ENCODE assay signal across 8 cellular contexts in genomic region chr16:22191966-22192260, GRCh38. TPM values are rescaled to one million over a fixed set of nuclear protein-coding genes. Genes with fewer than 3 reads are reported as not detected.
A peak's percentile ranks its signal among the peaks of the same experiment; 100 is the strongest.
DNase-seq lines count a peak whose midpoint lies in the region; ATAC-seq and TF ChIP-seq lines count a peak whose summit lies in the region.

No MANE protein-coding gene starts in this region.

- peak overlapping the region; percentile 98 to 100 (median 100) for H3K27ac Mint-ChIP-seq in naive thymus-derived CD4-positive, alpha-beta T cell

- no peak for ATAC-seq in naive thymus-derived CD4-positive, alpha-beta T cell
- ATAC-seq in aorta (ENCODE audit: low FRiP score), result no peak
- no peak for ATAC-seq in HG02884 (IDR thresholded peaks at IDR 0.05; ENCODE audit: unreplicated experiment)
- ATAC-seq in HG03342 (IDR thresholded peaks at IDR 0.05; ENCODE audit: unreplicated experiment), result no peak

- DNase-seq in NCI-H1417 (lab: John Stamatoyannopoulos, UW), result peak in 2 of 3 experiments; percentile 30 to 67
- DNase-seq in NCI-H1417 treated with DMSO at 0.1 percent for 48 hours (lab: John Stamatoyannopoulos, UW), result no peak
- peak in 3 of 5 donors; percentile 30 to 54 (median 36) for DNase-seq in T-helper 1 cell
- DNase-seq in choroid plexus epithelial cell (ENCODE audit: low read depth), result peak; percentile 46
- peak in 5 of 9 donors; percentile 50 to 63 (median 55) for DNase-seq in naive thymus-derived CD4-positive, alpha-beta T cell
- no peak for DNase-seq in aorta

- 12% methylated on average over 3 of the region's 3 CpGs for WGBS in aorta, 2 donors

- intact Hi-C loops in naive thymus-derived CD4-positive, alpha-beta T cell (cut with micrococcal nuclease), result loop anchor here (1.0 to 5.0 kb wide), 7 partner anchors 15 to 1365 kb away; partner anchors contain the start of genes CDR2 (in 2 of the 2), EARS2 (in 1 of the 2), EEF2K (in 1 of the 2) and UBFD1 (in 1 of the 2)
- intact Hi-C loops in aorta (cut with DNase I), result loop anchor here in 1 of 2 donors (5.0 kb wide), 1 partner anchor 495 kb away; no protein-coding TSS in a partner anchor

- H3K36me3 ChIP-seq in naive thymus-derived CD4-positive, alpha-beta T cell (ENCODE audit: control insufficient read depth in 2 of 3, insufficient read depth in 3 of 3, low read length in 3 of 3), result no peaks in the 10 kb centered on the region
- H3K36me3 ChIP-seq in aorta (ENCODE audit: control insufficient read depth in 1 of 2, insufficient read depth in 2 of 2, low read length in 1 of 2), result no peaks in the 10 kb centered on the region

- POLR2A ChIA-PET in naive thymus-derived CD4-positive, alpha-beta T cell (lab: Charles Lee), result interaction anchor here (0.8 to 9.0 kb wide), 12 partner anchors 14 to 547 kb away, joined by 3 to 167 read pairs (median 5); partner anchors contain the start of genes EEF2K, POLR3E and UQCRC2

- H3K27ac ChIP-seq in naive thymus-derived CD4-positive, alpha-beta T cell (ENCODE audit: low read depth, low read length), result peak overlapping the region; percentile 99
- H3K27ac ChIP-seq in aorta (ENCODE audit: low read depth in 1 of 2, low read length in 2 of 2), result peak overlapping the region; percentile 64 to 93

- peaks cover 0 to 10% (median 4%) of the 10 kb centered on the region in 5 donors for H3K36me3 Mint-ChIP-seq in naive thymus-derived CD4-positive, alpha-beta T cell

- peaks cover 44 to 82% (median 68%) of the 10 kb centered on the region in 7 donors for H3K4me1 Mint-ChIP-seq in naive thymus-derived CD4-positive, alpha-beta T cell

- peaks cover 47 to 59% of the 10 kb centered on the region in 2 donors for H3K4me1 ChIP-seq in naive thymus-derived CD4-positive, alpha-beta T cell (ENCODE audit: control insufficient read depth in 2 of 2, insufficient read depth in 2 of 2, low read length in 2 of 2)
- no peaks in the 10 kb centered on the region for H3K4me1 ChIP-seq in aorta (ENCODE audit: control insufficient read depth in 1 of 2, insufficient read depth in 2 of 2, low read length in 2 of 2)

- no peak for TF ChIP-seq CTCF in choroid plexus epithelial cell (conservative IDR thresholded peaks at IDR 0.05; ENCODE audit: low read depth, low read length)

- H3K9me3 ChIP-seq in naive thymus-derived CD4-positive, alpha-beta T cell (ENCODE audit: control insufficient read depth in 2 of 3, low read length in 3 of 3), result no peaks in the 10 kb centered on the region
- H3K9me3 ChIP-seq in aorta (ENCODE audit: control insufficient read depth, low read length), result no peaks in the 10 kb centered on the region

- peak overlapping the region; percentile 78 to 99 (median 96) for H3K4me3 Mint-ChIP-seq in naive thymus-derived CD4-positive, alpha-beta T cell

- no peaks in the 10 kb centered on the region for H3K27me3 ChIP-seq in naive thymus-derived CD4-positive, alpha-beta T cell (ENCODE audit: control insufficient read depth in 2 of 2, insufficient read depth in 2 of 2, low read length in 2 of 2)
- H3K27me3 ChIP-seq in aorta (ENCODE audit: control insufficient read depth in 1 of 2, insufficient read depth in 2 of 2, low read length in 1 of 2), result no peaks in the 10 kb centered on the region

- CTCF ChIA-PET in naive thymus-derived CD4-positive, alpha-beta T cell (lab: Charles Lee), result interaction anchor here (1.9 to 2.8 kb wide), 2 partner anchors 106 to 109 kb away, joined by 6 to 21 read pairs; partner anchors contain the start of gene POLR3E

- peak overlapping the region; percentile 69 for H3K4me3 ChIP-seq in choroid plexus epithelial cell (ENCODE audit: low read depth, low read length)
- peak overlapping the region; percentile 92 for H3K4me3 ChIP-seq in naive thymus-derived CD4-positive, alpha-beta T cell (ENCODE audit: low read length)
- peak overlapping the region in 1 of 2 donors; percentile 12 for H3K4me3 ChIP-seq in aorta (ENCODE audit: low read length in 2 of 2)

- peaks cover 0 to 12% (median 7%) of the 10 kb centered on the region in 11 donors for H3K9me3 Mint-ChIP-seq in naive thymus-derived CD4-positive, alpha-beta T cell

- H3K27me3 Mint-ChIP-seq in naive thymus-derived CD4-positive, alpha-beta T cell, result peaks cover 0 to 5% (median 0%) of the 10 kb centered on the region in 5 donors

RNA-seq across cellular contexts. Expression of gene EEF2K, which starts 14.2 kb away (rescaled TPM):
- total RNA-seq in naive thymus-derived CD4-positive, alpha-beta T cell, result 10 to 100 TPM; 15.3 to 27.9 (median 21.8) TPM
- 1 to 10 TPM; 1.9 to 3.1 TPM for polyA plus RNA-seq in naive thymus-derived CD4-positive, alpha-beta T cell
- total RNA-seq in aorta, result 10 to 100 TPM; 40.6 to 56.3 TPM
- polyA plus RNA-seq in aorta, result 10 to 100 TPM in 1 of 2 donors, 1 to 10 TPM in 1; 9.3 to 12.1 TPM

RNA-seq across cellular contexts. Expression of gene SDR42E2, which starts 29.6 kb away (rescaled TPM):
- 1 to 10 TPM in 2 of 5 experiments, under 1 TPM in 2, not detected in 1; 0.67 to 1.6 (median 1.0) TPM for total RNA-seq in naive thymus-derived CD4-positive, alpha-beta T cell
- under 1 TPM; 0.07 to 0.48 TPM for polyA plus RNA-seq in naive thymus-derived CD4-positive, alpha-beta T cell
- not detected for total RNA-seq in aorta
- under 1 TPM in 1 of 2 donors, not detected in 1; 0.10 TPM for polyA plus RNA-seq in aorta

Comparison
In these comparisons a context has a peak if more than half of its experiments do, and no peak if none do; other contexts are left out.
1. DNase-seq: peak in NCI-H1417 (2 of 3), T-helper 1 cell (3 of 5), choroid plexus epithelial cell (single experiment) and naive thymus-derived CD4-positive, alpha-beta T cell (5 of 9); none in NCI-H1417 treated with DMSO at 0.1 percent for 48 hours (single experiment) and aorta (0 of 2).